9 cellular contexts compared by ENCODE assay signal in the genomic region with DNA sequence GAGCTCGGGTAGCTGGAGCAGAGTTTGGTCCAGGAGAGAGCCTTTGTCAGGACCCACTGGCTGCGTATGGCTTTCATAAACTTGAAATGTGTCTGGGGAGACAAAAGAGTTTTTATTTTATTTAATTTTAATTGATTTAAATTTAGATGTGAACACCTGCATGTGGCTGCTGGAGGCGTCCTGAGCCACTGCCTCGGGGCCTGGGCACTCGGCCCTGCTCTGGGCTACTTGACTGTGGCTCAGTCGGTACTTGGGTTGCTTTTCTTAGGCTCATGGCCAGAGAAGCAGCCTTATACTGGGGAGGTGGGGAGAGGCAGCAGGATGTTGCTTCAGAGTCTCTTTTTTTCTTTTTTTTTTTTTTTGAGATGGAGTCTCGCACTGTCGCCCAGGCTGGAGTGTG.
"Had no signal": no experiment of that assay in that cellular context is flagged by ENCODE, and none has a peak within 500 bp of the region (broad histone marks: within the 10 kb centered on the region; RNA-seq: fewer than 3 reads in every experiment).

No MANE protein-coding gene starts in this region.

- H3K9me3 ChIP-seq: HAP-1 had no signal

- DNase-seq: GM23248, GOT3, H7, H9, HCEC 1CT, HFFc6 had no signal

- H3K4me1 Mint-ChIP-seq: GM23338 had no signal

- H3K4me3 Mint-ChIP-seq: GM23338, H9, HFFc6 had no signal

- H3K9me3 Mint-ChIP-seq: GM23338 had no signal

- H3K4me1 ChIP-seq: HAP-1 had no signal

- H3K27ac ChIP-seq: GM23248 had no signal

- H3K36me3 ChIP-seq: HAP-1 had no signal

- H3K4me3 ChIP-seq: GM23248, GM23338, HAP-1 had no signal

- H3K27ac Mint-ChIP-seq: GM23338, H9, HFFc6 had no signal

- ATAC-seq: GM23338, HCT116 had no signal
